Comparison of ENCODE assay signal across 17 cellular contexts in the genomic region with DNA sequence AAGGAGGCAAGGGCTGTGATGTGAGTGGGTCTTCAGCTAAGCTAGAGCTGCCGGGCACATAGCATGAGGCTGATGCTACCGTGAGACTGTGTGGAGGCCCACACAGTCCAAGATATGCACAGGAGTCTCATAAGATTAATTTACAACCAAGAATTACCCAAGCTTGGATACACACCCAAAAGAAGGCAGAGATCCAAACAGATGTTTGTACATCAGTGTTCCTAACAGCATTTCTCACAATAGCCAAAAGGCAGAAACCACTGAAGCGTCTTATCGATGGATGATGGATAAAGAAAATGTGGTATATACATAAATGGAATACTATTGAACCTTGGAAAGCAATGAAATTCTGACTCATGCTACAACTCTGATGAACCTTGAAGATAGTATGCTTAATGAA. TPM values are rescaled to one million over a fixed set of nuclear protein-coding genes. Genes with fewer than 3 reads are reported as not detected.
DNase-seq lines count a peak whose midpoint lies in the region; ATAC-seq, FAIRE-seq and TF ChIP-seq lines count a peak whose summit lies in the region.
"Had no signal": no experiment of that assay in that cellular context is flagged by ENCODE, and none has a peak within 500 bp of the region (broad histone marks: within the 10 kb centered on the region; RNA-seq: fewer than 3 reads in every experiment).

No MANE protein-coding gene starts in this region.

- H3K79me2 ChIP-seq in astrocyte (ENCODE audit: insufficient read depth, low read length), result no peaks in the 10 kb centered on the region

- DNase-seq in astrocyte (ENCODE audit: low read depth) (peak; percentile 74), fibroblast of mammary gland (ENCODE audit: low read depth) (peak; percentile 5), kidney tubule cell (ENCODE audit: low spot score) (peak; percentile 59), small intestine (peak; percentile 39), right atrium auricular region (ENCODE audit: low spot score) (no peak)
- DNase-seq: Caco-2; CD8-positive, alpha-beta memory T cell; DMS53; GF-D8; GM23248; IMR-90 had no signal

- FAIRE-seq in astrocyte (lab: Jason Lieb, UNC), result no peak
- no peak for FAIRE-seq in small intestine (lab: Jason Lieb, UNC)
- FAIRE-seq: A549, H54 had no signal

- ATAC-seq in GM21423 (IDR thresholded peaks at IDR 0.05; ENCODE audit: unreplicated experiment) (no peak), HG02840 (IDR thresholded peaks at IDR 0.05; ENCODE audit: low FRiP score, unreplicated experiment) (no peak)
- ATAC-seq: A549, HCT116 had no signal

- no peak overlapping the region for H3K4me3 ChIP-seq in astrocyte (ENCODE audit: insufficient read depth, low read depth, low read length)
- no peak overlapping the region for H3K4me3 ChIP-seq in fibroblast of mammary gland (ENCODE audit: control insufficient read depth, low read depth, low read length)
- H3K4me3 ChIP-seq in small intestine (ENCODE audit: low read depth in 1 of 2, low read length in 2 of 2), result no peak overlapping the region
- H3K4me3 ChIP-seq in right atrium auricular region, result no peak overlapping the region
- H3K4me3 ChIP-seq: A549, BLaER1, GM23248 had no signal

- H3K4me2 ChIP-seq in astrocyte (ENCODE audit: low read length), result no peak overlapping the region
- H3K4me2 ChIP-seq: A549, BLaER1 had no signal

- no peaks in the 10 kb centered on the region for H3K4me1 Mint-ChIP-seq in astrocyte (ENCODE audit: low read depth, unreplicated experiment)

- no peaks in the 10 kb centered on the region for H4K20me1 ChIP-seq in astrocyte (ENCODE audit: insufficient read depth, low read length)
- H4K20me1 ChIP-seq: BLaER1 had no signal

- TF ChIP-seq CTCF in astrocyte (IDR thresholded peaks at IDR 0.05; ENCODE audit: insufficient read depth, low read depth, low read length) (no peak), fibroblast of mammary gland (conservative IDR thresholded peaks at IDR 0.05; ENCODE audit: control insufficient read depth, insufficient read depth, low read depth, low read length) (no peak), right atrium auricular region (IDR thresholded peaks at IDR 0.05) (no peak)

- no peaks in the 10 kb centered on the region for H3K36me3 ChIP-seq in astrocyte (ENCODE audit: insufficient read depth, low read length)
- no peaks in the 10 kb centered on the region for H3K36me3 ChIP-seq in small intestine (ENCODE audit: control insufficient read depth in 2 of 2, insufficient read depth in 2 of 2, low read length in 2 of 2)
- no peaks in the 10 kb centered on the region for H3K36me3 ChIP-seq in right atrium auricular region
- H3K36me3 ChIP-seq: BLaER1 had no signal

- H3K9me3 ChIP-seq in astrocyte (ENCODE audit: insufficient read depth, low read depth, low read length) (no peaks in the 10 kb centered on the region), small intestine (ENCODE audit: control insufficient read depth, low read depth) (no peaks in the 10 kb centered on the region), right atrium auricular region (no peaks in the 10 kb centered on the region)
- H3K9me3 ChIP-seq: A549, BLaER1, Caco-2 had no signal

- no peaks in the 10 kb centered on the region for H3K36me3 Mint-ChIP-seq in astrocyte (ENCODE audit: low read depth, unreplicated experiment)

- H3K27ac Mint-ChIP-seq in astrocyte (ENCODE audit: unreplicated experiment), result no peak overlapping the region
- H3K27ac Mint-ChIP-seq: CD8-positive, alpha-beta memory T cell had no signal

- H3K4me3 Mint-ChIP-seq in astrocyte (ENCODE audit: unreplicated experiment), result no peak overlapping the region
- H3K4me3 Mint-ChIP-seq: CD8-positive, alpha-beta memory T cell had no signal

- peaks cover 4% of the 10 kb centered on the region for H3K27me3 ChIP-seq in astrocyte (ENCODE audit: insufficient read depth, low read length)
- H3K27me3 ChIP-seq in small intestine (ENCODE audit: control insufficient read depth in 2 of 2, insufficient read depth in 2 of 2, low read length in 2 of 2), result no peaks in the 10 kb centered on the region
- H3K27me3 ChIP-seq in right atrium auricular region, result no peaks in the 10 kb centered on the region
- H3K27me3 ChIP-seq: BLaER1 had no signal

- H3K27ac ChIP-seq in astrocyte (ENCODE audit: low read depth, low read length), result no peak overlapping the region
- no peak overlapping the region for H3K27ac ChIP-seq in small intestine (ENCODE audit: low read depth in 1 of 2, low read length in 1 of 2)
- H3K27ac ChIP-seq in right atrium auricular region, result no peak overlapping the region
- H3K27ac ChIP-seq: A549, BLaER1, GM23248 had no signal

- no peaks in the 10 kb centered on the region for H3K4me1 ChIP-seq in astrocyte (ENCODE audit: insufficient read depth, low read length)
- no peaks in the 10 kb centered on the region for H3K4me1 ChIP-seq in small intestine (ENCODE audit: control insufficient read depth in 2 of 2, insufficient read depth in 1 of 2, low read depth in 1 of 2, low read length in 1 of 2)
- no peaks in the 10 kb centered on the region for H3K4me1 ChIP-seq in right atrium auricular region
- H3K4me1 ChIP-seq: A549, BLaER1, Caco-2 had no signal

- H3K9me3 Mint-ChIP-seq in astrocyte (ENCODE audit: unreplicated experiment), result peaks cover 7% of the 10 kb centered on the region
- H3K9me3 Mint-ChIP-seq: CD8-positive, alpha-beta memory T cell had no signal

- 60 to 79% (median 75%) methylated on average over 4 of the region's 4 CpGs for WGBS in small intestine, 3 donors

- peaks cover 6% of the 10 kb centered on the region for H3K27me3 Mint-ChIP-seq in astrocyte (ENCODE audit: low read depth, unreplicated experiment)
- H3K27me3 Mint-ChIP-seq: CD8-positive, alpha-beta memory T cell had no signal

- H3K9ac ChIP-seq in astrocyte (ENCODE audit: low read length), result no peak overlapping the region
- H3K9ac ChIP-seq: BLaER1, GM23248 had no signal

- no peak overlapping the region for H2AFZ ChIP-seq in astrocyte (ENCODE audit: low read depth, low read length)
- H2AFZ ChIP-seq: GM23248 had no signal

RNA-seq across cellular contexts. Expression of a gene that starts 40.8 kb away (rescaled TPM):
- 16.1 and 19.7 TPM in 2 replicates for total RNA-seq in astrocyte
- polyA plus RNA-seq in small intestine, result 1 to 10 TPM; 3.0 to 5.9 (median 4.9) TPM
- total RNA-seq in right atrium auricular region, result 10 to 100 TPM; 14.9 to 19.0 TPM
